ENCODE assay signal across 12 cellular contexts in the genomic region with DNA sequence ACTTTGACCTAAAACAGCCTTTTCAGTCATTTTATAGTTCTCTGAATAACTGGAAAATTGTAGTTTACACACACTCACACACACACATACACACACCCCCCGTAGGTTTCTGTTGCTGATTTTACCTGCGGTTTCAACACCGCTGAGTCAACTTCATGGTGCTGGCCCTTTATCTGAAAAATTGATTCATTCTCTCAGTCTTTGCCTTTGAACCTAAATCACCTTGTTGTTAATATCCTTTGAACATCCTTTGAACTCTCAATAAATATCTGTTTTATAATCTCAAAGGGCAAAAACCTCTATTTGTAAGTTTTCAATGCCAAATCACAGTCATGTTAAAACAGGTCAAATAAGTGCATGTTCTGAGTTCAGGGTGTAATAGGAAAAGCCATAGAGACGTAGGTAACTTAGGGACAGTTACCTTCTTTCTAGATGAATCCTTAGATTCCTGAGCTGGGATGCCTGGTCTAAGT.
DNase-seq lines count a peak whose midpoint lies in the region; ATAC-seq lines count a peak whose summit lies in the region.
"Had no signal": no experiment of that assay in that cellular context is flagged by ENCODE, and none has a peak within 500 bp of the region (broad histone marks: within the 10 kb centered on the region; RNA-seq: fewer than 3 reads in every experiment).

No MANE protein-coding gene starts in this region.

- no peaks in the 10 kb centered on the region for H3K36me3 Mint-ChIP-seq in CD4-positive, alpha-beta memory T cell
- H3K36me3 Mint-ChIP-seq in T-helper 17 cell (ENCODE audit: low read depth) = peaks cover 3% of the 10 kb centered on the region

- ATAC-seq in T-helper 17 cell (peak; percentile 72), GM21723 (IDR thresholded peaks at IDR 0.05; ENCODE audit: unreplicated experiment) (no peak), HG02642 (IDR thresholded peaks at IDR 0.05; ENCODE audit: poor library complexity, unreplicated experiment) (no peak)

- intact Hi-C loops in CD4-positive, alpha-beta memory T cell (cut with micrococcal nuclease) = loop anchor here (1.0 kb wide), 1 partner anchor 126 kb away; no protein-coding TSS in a partner anchor

- H3K27me3 ChIP-seq in CD4-positive, alpha-beta memory T cell (ENCODE audit: insufficient read depth, low read length) = no peaks in the 10 kb centered on the region
- H3K27me3 ChIP-seq: adrenal gland, BE2C had no signal

- peak; percentile 25 to 72 (median 29) for DNase-seq in CD4-positive, alpha-beta memory T cell
- DNase-seq in T-helper 17 cell (peak in 1 of 3 donors; percentile 11), LoVo (ENCODE audit: low spot score) (no peak), AG20443 (ENCODE audit: low spot score) (no peak)
- DNase-seq in activated effector memory CD4-positive, alpha-beta T cell treated with anti-CD3 and anti-CD28 coated beads, Interleukin-2, amount 50 U/mL, for 16 hours = peak; percentile 83
- DNase-seq in stimulated activated CD4-positive, alpha-beta T cell treated with anti-CD3 and anti-CD28 coated beads, Interleukin-12 subunit alpha, Interleukin-12 subunit beta, amount 100 ng/mL, for 4 hours = peak; percentile 50
- DNase-seq: kidney had no signal

- peaks cover 8 to 11% (median 9%) of the 10 kb centered on the region in 4 donors for H3K4me1 Mint-ChIP-seq in CD4-positive, alpha-beta memory T cell
- H3K4me1 Mint-ChIP-seq in T-helper 17 cell = peaks cover 13% of the 10 kb centered on the region

- POLR2A ChIA-PET in CD4-positive, alpha-beta memory T cell (lab: Charles Lee; ENCODE audit: partially characterized antibody) = interaction anchor here (0.6 to 2.1 kb wide), 3 partner anchors 10 to 161 kb away, joined by 3 to 9 read pairs (median 8); a partner anchor contains a TSS

- CTCF ChIA-PET in CD4-positive, alpha-beta memory T cell (lab: Charles Lee; ENCODE audit: partially characterized antibody) = interaction anchor here (0.9 to 2.5 kb wide), 3 partner anchors 9 to 15 kb away, joined by 4 to 7 read pairs (median 5); no protein-coding TSS in a partner anchor

- H3K9me3 Mint-ChIP-seq in CD4-positive, alpha-beta memory T cell = no peaks in the 10 kb centered on the region

- H3K27me3 Mint-ChIP-seq in CD4-positive, alpha-beta memory T cell = peaks cover 0 to 5% of the 10 kb centered on the region in 2 donors
- peaks cover 6% of the 10 kb centered on the region for H3K27me3 Mint-ChIP-seq in T-helper 17 cell

- peak overlapping the region in 2 of 8 donors; percentile 2 to 26 for H3K4me3 Mint-ChIP-seq in CD4-positive, alpha-beta memory T cell
- no peak overlapping the region for H3K4me3 Mint-ChIP-seq in T-helper 17 cell

- H3K4me3 ChIP-seq in CD4-positive, alpha-beta memory T cell (ENCODE audit: low read length in 2 of 2) = no peak overlapping the region
- H3K4me3 ChIP-seq: adrenal gland, thoracic aorta had no signal

- H3K36me3 ChIP-seq in CD4-positive, alpha-beta memory T cell (ENCODE audit: insufficient read depth, low read length) = no peaks in the 10 kb centered on the region
- H3K36me3 ChIP-seq: adrenal gland, BE2C, thoracic aorta had no signal

- H3K27ac Mint-ChIP-seq in CD4-positive, alpha-beta memory T cell = peak overlapping the region in 4 of 7 donors; percentile 3 to 73 (median 40)
- H3K27ac Mint-ChIP-seq in T-helper 17 cell = no peak overlapping the region

- H3K4me1 ChIP-seq in CD4-positive, alpha-beta memory T cell (ENCODE audit: insufficient read depth, low read length) = peaks cover 11% of the 10 kb centered on the region
- H3K4me1 ChIP-seq: adrenal gland, BE2C had no signal

- H3K9me3 ChIP-seq in CD4-positive, alpha-beta memory T cell (ENCODE audit: control insufficient read depth in 1 of 2, low read length in 2 of 2) = no peaks in the 10 kb centered on the region
- no peaks in the 10 kb centered on the region for H3K9me3 ChIP-seq in T-helper 17 cell (ENCODE audit: control insufficient read depth, low read length, poor library complexity, severe bottlenecking)
- H3K9me3 ChIP-seq: adrenal gland, BE2C, thoracic aorta had no signal

- H3K27ac ChIP-seq in CD4-positive, alpha-beta memory T cell (ENCODE audit: low read depth, low read length) = no peak overlapping the region
- H3K27ac ChIP-seq: thoracic aorta had no signal

Comparison
In these comparisons a context has a peak if more than half of its experiments do, and no peak if none do; other contexts are left out.
1. DNase-seq: peak in CD4-positive, alpha-beta memory T cell (5 of 5), activated effector memory CD4-positive, alpha-beta T cell treated with anti-CD3 and anti-CD28 coated beads, Interleukin-2, amount 50 U/mL, for 16 hours (single experiment) and stimulated activated CD4-positive, alpha-beta T cell treated with anti-CD3 and anti-CD28 coated beads, Interleukin-12 subunit alpha, Interleukin-12 subunit beta, amount 100 ng/mL, for 4 hours (single experiment); none in LoVo (single experiment) and AG20443 (single experiment).